ENCODE assay signal across 8 cellular contexts in the genomic region with DNA sequence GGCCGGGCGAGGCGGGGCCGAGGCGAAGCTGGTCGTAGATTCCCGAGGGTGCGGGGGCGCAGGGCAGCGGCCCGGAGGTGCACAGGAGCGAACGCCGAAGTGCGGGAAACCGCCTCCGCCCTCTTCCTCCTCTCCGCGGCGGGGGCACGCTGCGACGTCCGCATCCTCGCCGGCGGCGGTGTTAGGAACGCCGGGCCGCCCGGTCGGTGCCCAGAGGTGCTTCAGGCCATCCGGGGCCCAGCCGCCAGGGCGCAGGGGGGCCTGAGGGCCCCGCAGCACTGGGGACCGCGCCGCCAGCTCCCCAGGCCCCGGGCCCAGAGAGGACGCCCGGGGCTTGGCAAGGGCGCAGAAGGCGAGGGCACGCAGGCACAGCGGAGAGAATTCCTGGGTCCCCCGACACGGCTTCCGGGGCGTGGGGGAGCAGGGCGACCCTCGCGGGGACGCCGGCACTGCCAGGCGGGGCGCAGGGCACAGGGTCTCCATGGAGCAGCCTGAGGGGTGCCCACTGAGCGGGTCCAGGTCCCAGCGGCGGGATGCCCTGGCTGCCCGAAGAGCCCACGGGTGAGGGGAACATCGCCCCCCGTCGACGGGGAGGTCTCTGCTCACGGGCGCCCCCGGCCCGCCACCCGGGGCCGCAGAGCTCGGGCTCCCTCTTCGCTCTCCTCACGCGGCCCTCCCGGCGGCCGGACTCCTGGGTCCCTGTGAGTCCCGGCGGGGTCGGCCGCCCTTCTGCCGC. TPM values are rescaled to one million over a fixed set of nuclear protein-coding genes. Genes with fewer than 3 reads are reported as not detected.
DNase-seq lines count a peak whose midpoint lies in the region; ATAC-seq and TF ChIP-seq lines count a peak whose summit lies in the region.

No MANE protein-coding gene starts in this region.

- POLR2A ChIA-PET in A673 (lab: Charles Lee; ENCODE audit: low non-redundant PET): no interaction called here

- H3K4me3 ChIP-seq in A673 (ENCODE audit: low read depth, low read length, poor library complexity, severe bottlenecking): peak overlapping the region; percentile 58
- peak overlapping the region; percentile 49 for H3K4me3 ChIP-seq in HL-60 (replicated peaks; ENCODE audit: insufficient read depth, low read length)
- peak overlapping the region; percentile 82 for H3K4me3 ChIP-seq in right cardiac atrium (ENCODE audit: low read length)
- peak overlapping the region; percentile 69 for H3K4me3 ChIP-seq in smooth muscle cell

- H3K27me3 ChIP-seq in A673 (replicated peaks; ENCODE audit: insufficient read depth, low read depth, low read length, poor library complexity) (peaks cover 8% of the 10 kb centered on the region), HL-60 (ENCODE audit: insufficient read depth, poor library complexity, severe bottlenecking) (peaks cover 47% of the 10 kb centered on the region), right cardiac atrium (ENCODE audit: control insufficient read depth, insufficient read depth) (no peaks in the 10 kb centered on the region), smooth muscle cell (ENCODE audit: low read depth) (peaks cover 61% of the 10 kb centered on the region)

- 1% methylated on average over 85 of the region's 85 CpGs for WGBS in right cardiac atrium
- WGBS in smooth muscle cell (ENCODE audit: low lambda C conversion rate): 2% methylated on average over 53 of the region's 85 CpGs

- H4K20me1 ChIP-seq in smooth muscle cell (ENCODE audit: low read depth): peaks cover 12% of the 10 kb centered on the region

- H3K9me3 ChIP-seq in A673 (ENCODE audit: low read depth, low read length, poor library complexity, severe bottlenecking) (no peaks in the 10 kb centered on the region), right cardiac atrium (ENCODE audit: control insufficient read depth, low read length) (no peaks in the 10 kb centered on the region), smooth muscle cell (replicated peaks; ENCODE audit: low read depth) (no peaks in the 10 kb centered on the region)

- TF ChIP-seq CTCF in A673 (conservative IDR thresholded peaks at IDR 0.05; ENCODE audit: low read depth, low read length): peak; percentile 28; the same call in 1 of the 2 replicates
- no peak for TF ChIP-seq CTCF in HL-60 (IDR thresholded peaks at IDR 0.05; ENCODE audit: insufficient read depth, low read length)
- TF ChIP-seq CTCF in smooth muscle cell (IDR thresholded peaks at IDR 0.05; ENCODE audit: borderline replicate concordance, insufficient read depth, poor library complexity, severe bottlenecking): no peak

- H3K27ac ChIP-seq in A673 (ENCODE audit: low read depth, low read length, poor library complexity, severe bottlenecking) (peak overlapping the region; percentile 75), HL-60 (replicated peaks) (no peak overlapping the region), right cardiac atrium (ENCODE audit: low read length) (no peak overlapping the region), smooth muscle cell (ENCODE audit: low read depth) (no peak overlapping the region)

- peak; percentile 11 for ATAC-seq in GM18861 (IDR thresholded peaks at IDR 0.05; ENCODE audit: unreplicated experiment)
- peak; percentile 7 to 18 for ATAC-seq in right cardiac atrium

- DNase-seq in A673 (ENCODE audit: low spot score) (no peak), HL-60 (ENCODE audit: low read depth in 1 of 2, low spot score in 1 of 2) (no peak), right cardiac atrium (peak; percentile 31 to 69 (median 67)), smooth muscle cell (lab: John Stamatoyannopoulos, UW; ENCODE audit: unreplicated experiment) (no peak), NCI-H446 (lab: John Stamatoyannopoulos, UW) (no peak), NCI-H2171 treated with DMSO at 0.1 percent for 48 hours (lab: John Stamatoyannopoulos, UW) (no peak)
- DNase-seq in activated T-cell treated with anti-CD3 and anti-CD28 coated beads, Interleukin-2, amount 50 U/mL, for 48 hours: peak; percentile 56 to 68

- H2AFZ ChIP-seq in smooth muscle cell (ENCODE audit: low read depth): peak overlapping the region; percentile 79

- H3F3A ChIP-seq in smooth muscle cell (ENCODE audit: low read depth): no peaks in the 10 kb centered on the region

- H3K4me1 ChIP-seq in A673 (ENCODE audit: insufficient read depth, low read length, poor library complexity, severe bottlenecking): no peaks in the 10 kb centered on the region
- H3K4me1 ChIP-seq in right cardiac atrium (ENCODE audit: control insufficient read depth, insufficient read depth, low read length): peaks cover 2% of the 10 kb centered on the region
- peaks cover 14% of the 10 kb centered on the region for H3K4me1 ChIP-seq in smooth muscle cell (ENCODE audit: low read depth)

- no peaks in the 10 kb centered on the region for H3K36me3 ChIP-seq in A673 (ENCODE audit: insufficient read depth, low read length, poor library complexity, severe bottlenecking)
- H3K36me3 ChIP-seq in smooth muscle cell (ENCODE audit: low read depth): no peaks in the 10 kb centered on the region

- intact Hi-C loops in A673 (cut with micrococcal nuclease; ENCODE audit: unreplicated experiment) (no loop called here), right cardiac atrium (cut with DNase I) (loop anchor here in 2 of 4 donors (5.0 to 10.0 kb wide), 2 partner anchors 61 to 167 kb away; partner anchors contain the start of gene CISD3 (in 1 of the 2))

- no TSS peak for BruUV-seq in A673 (replicated peaks; lab: Mats Ljungman, UMichigan)

- CTCF ChIA-PET in A673 (lab: Charles Lee): interaction anchor here (0.7 kb wide), 1 partner anchor 223 kb away, joined by 3 read pairs; no protein-coding TSS in a partner anchor

- H3K4me2 ChIP-seq in smooth muscle cell: peak overlapping the region; percentile 95

- peak overlapping the region; percentile 54 for H3K9ac ChIP-seq in smooth muscle cell (ENCODE audit: low read depth)

- no peaks in the 10 kb centered on the region for H3K79me2 ChIP-seq in smooth muscle cell (ENCODE audit: low read depth)

RNA-seq across cellular contexts. Expression of gene EPOP, which starts 0.6 kb away (rescaled TPM):
- total RNA-seq in A673 (2021): 4.0 and 5.9 TPM in 2 replicates
- 1 to 10 TPM in 3 of 4 donors, under 1 TPM in 1; 0.91 to 2.9 (median 1.7) TPM for total RNA-seq in right cardiac atrium
- polyA plus RNA-seq in right cardiac atrium: 2.1 TPM
- 0.85 and 1.6 TPM in 2 replicates for total RNA-seq in smooth muscle cell
- 0.24 and 0.40 TPM in 2 replicates for polyA plus RNA-seq in smooth muscle cell

RNA-seq across cellular contexts. Expression of gene MLLT6, which starts 30.9 kb away (rescaled TPM):
- total RNA-seq in A673 (2021) (41.4 and 59.5 TPM in 2 replicates), right cardiac atrium (100 to 1,000 TPM in 2 of 4 donors, 10 to 100 TPM in 2; 80.7 to 108 (median 94.2) TPM), smooth muscle cell (11.2 and 12.4 TPM in 2 replicates)
- polyA plus RNA-seq in right cardiac atrium (81.2 TPM), smooth muscle cell (4.6 and 8.1 TPM in 2 replicates)

RNA-seq across cellular contexts. Expression of gene CISD3, which starts 56.0 kb away (rescaled TPM):
- total RNA-seq in A673 (2021): 6.6 and 8.5 TPM in 2 replicates
- 10 to 100 TPM; 43.7 to 74.6 (median 67.9) TPM for total RNA-seq in right cardiac atrium
- 78.1 TPM for polyA plus RNA-seq in right cardiac atrium
- total RNA-seq in smooth muscle cell: 0.54 and 1.3 TPM in 2 replicates
- polyA plus RNA-seq in smooth muscle cell: 15.1 and 18.1 TPM in 2 replicates

Comparison
In these comparisons a context has a peak if more than half of its experiments do, and no peak if none do; other contexts are left out.
1. DNase-seq: peak in activated T-cell treated with anti-CD3 and anti-CD28 coated beads, Interleukin-2, amount 50 U/mL, for 48 hours (2 of 2) and right cardiac atrium (3 of 3); none in A673 (single experiment), HL-60 (0 of 2), smooth muscle cell (single experiment), NCI-H446 (0 of 2) and NCI-H2171 treated with DMSO at 0.1 percent for 48 hours (single experiment).
2. Peak in every context shown above with its lines, with median percentiles within 50 percentile points of each other: H3K4me3 ChIP-seq.